In the genomic region with DNA sequence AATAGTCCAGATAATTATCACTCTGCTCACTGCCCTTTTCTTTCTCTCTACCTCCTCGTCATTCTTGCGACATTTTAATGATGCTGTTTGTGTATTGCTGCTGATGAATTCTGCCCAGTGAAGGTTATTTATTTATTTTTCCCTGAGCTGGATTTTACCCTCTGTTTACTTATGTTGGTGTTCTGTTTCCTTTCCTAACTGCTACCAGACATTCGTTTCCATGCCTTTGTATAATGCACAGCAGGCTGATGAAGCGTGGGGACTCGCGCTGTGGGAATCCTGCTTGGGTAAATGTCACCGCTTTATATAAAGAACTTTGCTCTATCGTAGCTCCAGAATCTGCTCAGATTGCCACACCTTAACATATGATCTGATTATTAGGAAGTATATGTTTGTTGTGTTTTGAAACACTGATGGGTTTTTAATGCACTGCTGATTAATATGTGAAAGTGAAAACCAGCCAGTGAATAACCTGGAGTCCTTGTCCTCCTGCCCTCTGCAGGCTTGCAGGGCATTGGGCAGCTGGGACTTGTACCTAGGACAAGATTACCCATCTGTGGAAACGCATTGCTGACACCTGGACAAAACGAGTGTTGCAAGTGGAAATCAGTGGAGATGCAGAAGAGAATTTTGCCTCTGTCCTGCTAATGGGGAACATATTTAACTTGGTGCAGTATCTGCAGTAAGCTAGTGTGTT, we compare ENCODE assay signal across 1 cellular context.
TF ChIP-seq lines count a peak whose summit lies in the region.

No MANE protein-coding gene starts in this region.

TF ChIP-seq in A549, 52 proteins besides CTCF, POLR2A, EP300 and RAD21 (continued from another document):
- no peak for TF ChIP-seq REST (IDR thresholded peaks at IDR 0.05)
- TF ChIP-seq TFCP2L1 (CRISPR knock-in tag; IDR thresholded peaks at IDR 0.05): no peak
